ENCODE assay signal across 23 cellular contexts in the genomic region with DNA sequence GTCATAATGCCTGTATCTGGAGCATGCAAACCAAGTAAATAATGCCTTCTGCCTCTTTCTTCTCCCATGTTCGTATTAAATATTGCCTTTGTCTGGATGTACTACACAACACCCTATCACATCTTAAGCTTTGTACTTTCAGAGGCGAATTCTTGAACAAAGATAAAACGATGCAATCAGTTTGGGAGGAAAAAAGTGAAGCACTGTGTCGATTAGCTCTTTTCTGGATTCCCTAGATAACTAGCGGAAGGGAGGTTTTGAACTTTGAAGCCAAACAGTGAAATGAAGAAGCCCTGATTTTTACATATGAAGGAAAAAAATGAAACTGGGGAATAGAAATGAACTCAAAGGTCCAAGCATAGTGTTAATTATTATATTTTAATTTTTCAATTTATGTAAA. TPM values are rescaled to one million over a fixed set of nuclear protein-coding genes. Genes with fewer than 3 reads are reported as not detected.
DNase-seq lines count a peak whose midpoint lies in the region; ATAC-seq, FAIRE-seq and TF ChIP-seq lines count a peak whose summit lies in the region.
"Had no signal": no experiment of that assay in that cellular context is flagged by ENCODE, and none has a peak within 500 bp of the region (broad histone marks: within the 10 kb centered on the region; RNA-seq: fewer than 3 reads in every experiment).

No MANE protein-coding gene starts in this region.

- peak; percentile 40 for DNase-seq in HepG2 (ENCODE audit: low spot score)
- no peak for DNase-seq in right lobe of liver
- peak; percentile 69 for DNase-seq in DMS53 (lab: John Stamatoyannopoulos, UW)
- no peak for DNase-seq in HTR-8/SVneo (ENCODE audit: insufficient read length, low spot score)
- no peak for DNase-seq in NCI-H2081 treated with DMSO at 0.1 percent for 48 hours (lab: John Stamatoyannopoulos, UW)
- DNase-seq: 8988T; ACHN; BE2C; C1 segment of cervical spinal cord; Calu3; CD4-positive, alpha-beta memory T cell; CD4-positive, CD25-positive, alpha-beta regulatory T cell; CD8-positive, alpha-beta memory T cell; COR-L47; GF-D8 had no signal

- H3K4me1 ChIP-seq in HepG2 (ENCODE audit: insufficient read depth, low read length) (peaks cover 5% of the 10 kb centered on the region), right lobe of liver (no peaks in the 10 kb centered on the region)
- H3K4me1 ChIP-seq: BLaER1 had no signal

- TF ChIP-seq RAD21 in HepG2 (CRISPR knock-in tag; IDR thresholded peaks at IDR 0.05), result no peak

- CTCF ChIA-PET in HepG2 (lab: Yijun Ruan, JAX; ENCODE audit: low intra/inter-chr PET ratio, low total read pairs), result no interaction called here

- TF ChIP-seq CTCF in HepG2 (CRISPR knock-in tag; IDR thresholded peaks at IDR 0.05) (no peak), right lobe of liver (IDR thresholded peaks at IDR 0.05) (no peak)

- H3K27ac ChIP-seq in HepG2 (ENCODE audit: extremely low read length, insufficient read depth, low read length) (no peak overlapping the region), right lobe of liver (no peak overlapping the region)
- H3K27ac ChIP-seq: BLaER1 had no signal

- no peak overlapping the region for H3K9ac ChIP-seq in HepG2 (ENCODE audit: insufficient read depth, low read depth, low read length)
- H3K9ac ChIP-seq: BLaER1 had no signal

- H2AFZ ChIP-seq in HepG2 (ENCODE audit: low read length), result no peak overlapping the region

- no peaks in the 10 kb centered on the region for H3K36me3 ChIP-seq in HepG2 (replicated peaks in 1 of 2; ENCODE audit: control insufficient read depth in 1 of 2, insufficient read depth in 2 of 2, low read length in 2 of 2)
- H3K36me3 ChIP-seq in right lobe of liver, result no peaks in the 10 kb centered on the region
- H3K36me3 ChIP-seq: BE2C, BLaER1 had no signal

- H4K20me1 ChIP-seq in HepG2 (ENCODE audit: insufficient read depth, low read length), result no peaks in the 10 kb centered on the region
- H4K20me1 ChIP-seq: BLaER1 had no signal

- H3K4me2 ChIP-seq in HepG2 (ENCODE audit: low read depth, low read length), result no peak overlapping the region
- H3K4me2 ChIP-seq: BLaER1 had no signal

- H3K9me3 ChIP-seq in HepG2 (ENCODE audit: low read length) (no peaks in the 10 kb centered on the region), right lobe of liver (no peaks in the 10 kb centered on the region)
- H3K9me3 ChIP-seq: BE2C, BLaER1 had no signal

- H3K27me3 ChIP-seq in HepG2 (ENCODE audit: control insufficient read depth in 1 of 2, insufficient read depth in 2 of 2, low read length in 2 of 2), result 0 out of 5 replicates have a peak, but pooled peaks cover 0 to 4% of the 10 kb centered on the region in 2 experiments
- H3K27me3 ChIP-seq in right lobe of liver, result no peaks in the 10 kb centered on the region
- H3K27me3 ChIP-seq: BE2C, BLaER1 had no signal

- no TSS peak for BruUV-seq in HepG2 (replicated peaks; lab: Mats Ljungman, UMichigan)

- POLR2A ChIA-PET in HepG2 (lab: Yijun Ruan, JAX), result no interaction called here

- H3K4me3 ChIP-seq in HepG2 (replicated peaks in 1 of 3; ENCODE audit: insufficient read depth in 1 of 3, low read depth in 2 of 3, low read length in 3 of 3) (no peak overlapping the region), right lobe of liver (no peak overlapping the region)
- H3K4me3 ChIP-seq: BLaER1 had no signal

- intact Hi-C loops in HepG2 (cut with micrococcal nuclease; ENCODE audit: unreplicated experiment), result no loop called here
- intact Hi-C loops in right lobe of liver (cut with DNase I), result no loop called here

- ATAC-seq in HepG2, result peak; percentile 48; the same call in 2 of the 3 replicates
- no peak for ATAC-seq in right lobe of liver
- ATAC-seq in HG03521 (IDR thresholded peaks at IDR 0.05; ENCODE audit: unreplicated experiment), result no peak
- no peak for ATAC-seq in GM18505 (IDR thresholded peaks at IDR 0.05; ENCODE audit: unreplicated experiment)

- in situ Hi-C loops in HepG2 (cut with HindIII; ENCODE audit: extremely low pct_ligation_motif_present, low pct_unique_long_range_greater_than_20kb), result no loop called here

- TF ChIP-seq EP300 in HepG2 (IDR thresholded peaks at IDR 0.05; ENCODE audit: low read depth in 2 of 2, low read length in 2 of 2), result no peak
- no peak for TF ChIP-seq EP300 in HepG2 (CRISPR knock-in tag; IDR thresholded peaks at IDR 0.05; ENCODE audit: borderline replicate concordance)

- no peaks in the 10 kb centered on the region for H3K79me2 ChIP-seq in HepG2 (ENCODE audit: insufficient read depth, low read length)

- TF ChIP-seq POLR2A in HepG2 (IDR thresholded peaks at IDR 0.05; ENCODE audit: insufficient read depth in 1 of 2, low read depth in 2 of 2, low read length in 2 of 2), result no peak
- TF ChIP-seq POLR2A in right lobe of liver (IDR thresholded peaks at IDR 0.05), result no peak
- TF ChIP-seq POLR2A in GM18505 (IDR thresholded peaks at IDR 0.05; ENCODE audit: borderline replicate concordance, extremely low read depth, insufficient read depth, insufficient read length), result no peak

- WGBS in HepG2 (ENCODE audit: low lambda C conversion rate), result 0% methylated on average over 5 of the region's 5 CpGs
- 34% methylated on average over 5 of the region's 5 CpGs for WGBS in right lobe of liver (ENCODE audit: insufficient coverage, low coverage, low lambda C conversion rate, missing lambda C conversion rate)

- FAIRE-seq in HepG2 (lab: Jason Lieb, UNC), result no peak
- FAIRE-seq in HTR-8/SVneo (lab: Jason Lieb, UNC), result peak; percentile 26
- FAIRE-seq: A204.1, D721Med, G401.6, GM12891, GM18507 had no signal

TF ChIP-seq in HepG2, 621 proteins besides CTCF, POLR2A, EP300 and RAD21 (continues in another document):
- TF ChIP-seq ETV6 (CRISPR knock-in tag; conservative IDR thresholded peaks at IDR 0.05) (no peak), HNF4A (CRISPR knock-in tag; IDR thresholded peaks at IDR 0.05) (peak; percentile 55; the same call in 1 of the 2 replicates), ZNF205 (CRISPR knock-in tag; IDR thresholded peaks at IDR 0.05) (no peak)
- TF ChIP-seq, protein P1, sequence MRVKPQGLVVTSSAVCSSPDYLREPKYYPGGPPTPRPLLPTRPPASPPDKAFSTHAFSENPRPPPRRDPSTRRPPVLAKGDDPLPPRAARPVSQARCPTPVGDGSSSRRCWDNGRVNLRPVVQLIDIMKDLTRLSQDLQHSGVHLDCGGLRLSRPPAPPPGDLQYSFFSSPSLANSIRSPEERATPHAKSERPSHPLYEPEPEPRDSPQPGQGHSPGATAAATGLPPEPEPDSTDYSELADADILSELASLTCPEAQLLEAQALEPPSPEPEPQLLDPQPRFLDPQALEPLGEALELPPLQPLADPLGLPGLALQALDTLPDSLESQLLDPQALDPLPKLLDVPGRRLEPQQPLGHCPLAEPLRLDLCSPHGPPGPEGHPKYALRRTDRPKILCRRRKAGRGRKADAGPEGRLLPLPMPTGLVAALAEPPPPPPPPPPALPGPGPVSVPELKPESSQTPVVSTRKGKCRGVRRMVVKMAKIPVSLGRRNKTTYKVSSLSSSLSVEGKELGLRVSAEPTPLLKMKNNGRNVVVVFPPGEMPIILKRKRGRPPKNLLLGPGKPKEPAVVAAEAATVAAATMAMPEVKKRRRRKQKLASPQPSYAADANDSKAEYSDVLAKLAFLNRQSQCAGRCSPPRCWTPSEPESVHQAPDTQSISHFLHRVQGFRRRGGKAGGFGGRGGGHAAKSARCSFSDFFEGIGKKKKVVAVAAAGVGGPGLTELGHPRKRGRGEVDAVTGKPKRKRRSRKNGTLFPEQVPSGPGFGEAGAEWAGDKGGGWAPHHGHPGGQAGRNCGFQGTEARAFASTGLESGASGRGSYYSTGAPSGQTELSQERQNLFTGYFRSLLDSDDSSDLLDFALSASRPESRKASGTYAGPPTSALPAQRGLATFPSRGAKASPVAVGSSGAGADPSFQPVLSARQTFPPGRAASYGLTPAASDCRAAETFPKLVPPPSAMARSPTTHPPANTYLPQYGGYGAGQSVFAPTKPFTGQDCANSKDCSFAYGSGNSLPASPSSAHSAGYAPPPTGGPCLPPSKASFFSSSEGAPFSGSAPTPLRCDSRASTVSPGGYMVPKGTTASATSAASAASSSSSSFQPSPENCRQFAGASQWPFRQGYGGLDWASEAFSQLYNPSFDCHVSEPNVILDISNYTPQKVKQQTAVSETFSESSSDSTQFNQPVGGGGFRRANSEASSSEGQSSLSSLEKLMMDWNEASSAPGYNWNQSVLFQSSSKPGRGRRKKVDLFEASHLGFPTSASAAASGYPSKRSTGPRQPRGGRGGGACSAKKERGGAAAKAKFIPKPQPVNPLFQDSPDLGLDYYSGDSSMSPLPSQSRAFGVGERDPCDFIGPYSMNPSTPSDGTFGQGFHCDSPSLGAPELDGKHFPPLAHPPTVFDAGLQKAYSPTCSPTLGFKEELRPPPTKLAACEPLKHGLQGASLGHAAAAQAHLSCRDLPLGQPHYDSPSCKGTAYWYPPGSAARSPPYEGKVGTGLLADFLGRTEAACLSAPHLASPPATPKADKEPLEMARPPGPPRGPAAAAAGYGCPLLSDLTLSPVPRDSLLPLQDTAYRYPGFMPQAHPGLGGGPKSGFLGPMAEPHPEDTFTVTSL (CRISPR knock-in tag; IDR thresholded peaks at IDR 0.05; ENCODE audit: borderline replicate concordance), result peak; percentile 73; the same call in 1 of the 2 replicates

RNA-seq across cellular contexts. Expression of a gene that starts 44.7 kb away (rescaled TPM):
- total RNA-seq in HepG2 (2016; rRNA removed; fragmentation: Illumina TruSeq; extraction: Trizol) (7.6 and 11.2 TPM in 2 replicates), right lobe of liver (10 to 100 TPM in 3 of 6 experiments, 1 to 10 TPM in 3; 6.8 to 17.5 (median 9.6) TPM)
- total RNA-seq in HepG2 (2016; cell fraction: cytosol; rRNA removed; fragmentation: Illumina TruSeq; extraction: Trizol; ENCODE audit: low read depth), result 0.97 and 1.1 TPM in 2 replicates
- 8.2 and 10.1 TPM in 2 replicates for total RNA-seq in HepG2 (2016; cell fraction: insoluble cytoplasmic fraction; rRNA removed; fragmentation: Illumina TruSeq; extraction: Trizol)
- 3.2 and 3.5 TPM in 2 replicates for total RNA-seq in HepG2 (2016; cell fraction: membrane; rRNA removed; fragmentation: Illumina TruSeq; extraction: Trizol)
- 5.9 and 6.7 TPM in 2 replicates for total RNA-seq in HepG2 (2016; cell fraction: nucleus; rRNA removed; fragmentation: Illumina TruSeq; extraction: Trizol)
- polyA plus RNA-seq in HepG2 (2011; rRNA removed), result 28.1 and 38.8 TPM in 2 replicates
- 23.7 and 37.4 TPM in 2 replicates for polyA plus RNA-seq in HepG2 (2011; cell fraction: cytosol; rRNA removed)
- 11.3 and 13.2 TPM in 2 replicates for polyA plus RNA-seq in HepG2 (2011; cell fraction: nucleus; rRNA removed)
- 8.9 and 16.7 TPM in 2 replicates for polyA plus RNA-seq in HepG2 (2012)
- 0.40 and 0.45 TPM in 2 replicates for polyA plus RNA-seq in HepG2 (2016; cell fraction: cytosol; fragmentation: Illumina TruSeq; extraction: Trizol; ENCODE audit: low read depth)
- polyA plus RNA-seq in HepG2 (2016; cell fraction: insoluble cytoplasmic fraction; fragmentation: Illumina TruSeq; extraction: Trizol; ENCODE audit: low read depth), result 10.7 and 12.0 TPM in 2 replicates
- 0.98 and 1.5 TPM in 2 replicates for polyA plus RNA-seq in HepG2 (2016; cell fraction: membrane; fragmentation: Illumina TruSeq; extraction: Trizol; ENCODE audit: low read depth)
- polyA plus RNA-seq in HepG2 (2016; cell fraction: nucleus; fragmentation: Illumina TruSeq; extraction: Trizol; ENCODE audit: insufficient read depth, low read depth), result 5.7 and 6.3 TPM in 2 replicates
- polyA minus RNA-seq in HepG2 (2011; rRNA and poly(A)+ RNA removed; ENCODE audit: low replicate concordance), result 0.35 and 65.9 TPM in 2 replicates
- 29.7 and 43.4 TPM in 2 replicates for polyA minus RNA-seq in HepG2 (2011; cell fraction: cytosol; rRNA and poly(A)+ RNA removed)
- 25.8 and 27.7 TPM in 2 replicates for polyA minus RNA-seq in HepG2 (2011; cell fraction: nucleus; rRNA and poly(A)+ RNA removed)
- total RNA-seq: Calu3; CD4-positive, alpha-beta memory T cell; CD8-positive, alpha-beta memory T cell had no signal
- polyA plus RNA-seq: CD4-positive, CD25-positive, alpha-beta regulatory T cell; CD8-positive, alpha-beta memory T cell had no signal

Comparison
In these comparisons a context has a peak if more than half of its experiments do, and no peak if none do; other contexts are left out.
1. DNase-seq: peak in HepG2 (single experiment) and DMS53 (single experiment); none in right lobe of liver (0 of 3), HTR-8/SVneo (single experiment) and NCI-H2081 treated with DMSO at 0.1 percent for 48 hours (single experiment).